In the genomic region with DNA sequence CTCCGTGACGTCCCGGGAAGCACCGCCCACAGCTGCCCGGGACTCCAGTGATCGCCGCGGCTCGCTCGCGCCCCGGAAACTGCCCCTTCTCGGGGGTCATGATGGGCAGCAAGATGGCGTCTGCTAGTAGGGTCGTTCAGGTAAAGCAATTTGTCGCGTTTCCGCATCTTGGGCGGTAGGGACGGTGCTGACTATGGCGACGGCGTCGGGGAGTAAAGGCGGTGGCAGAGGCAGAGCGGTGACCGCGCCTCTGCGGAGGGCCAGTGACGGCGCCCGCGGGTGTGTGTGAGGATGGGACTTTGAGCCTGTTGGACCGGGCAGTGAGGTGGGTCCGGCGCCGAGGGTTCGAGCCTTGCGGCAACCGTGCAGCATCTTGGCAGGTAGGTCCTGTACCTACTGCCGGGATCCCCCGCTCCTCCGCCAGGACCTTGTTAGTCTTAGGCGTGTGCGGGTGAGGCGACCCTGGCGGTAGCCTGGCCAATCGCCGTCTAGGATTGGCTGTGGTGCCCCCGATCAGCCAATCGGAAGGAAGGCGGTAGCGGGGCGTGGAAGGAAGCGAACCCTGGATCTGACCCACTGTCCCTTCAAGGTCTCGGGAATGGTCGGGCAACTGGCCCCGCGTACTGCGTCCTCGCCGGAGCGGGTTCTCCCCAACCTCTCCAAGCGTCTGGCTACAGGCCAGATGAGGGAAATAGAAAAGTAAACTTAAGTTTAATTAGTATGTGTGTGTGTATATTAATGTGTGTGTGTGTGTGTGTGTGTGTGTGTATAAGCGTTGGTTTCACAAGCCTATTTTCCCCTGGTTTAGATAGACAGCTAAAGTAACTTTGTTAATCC, we compare ENCODE assay signal across 8 cellular contexts. TPM values are rescaled to one million over a fixed set of nuclear protein-coding genes. Genes with fewer than 3 reads are reported as not detected.
DNase-seq lines count a peak whose midpoint lies in the region; ATAC-seq and TF ChIP-seq lines count a peak whose summit lies in the region.

No MANE protein-coding gene starts in this region.

- H3K4me1 Mint-ChIP-seq in CD4-positive, alpha-beta memory T cell = peaks cover 19 to 27% (median 25%) of the 10 kb centered on the region in 4 donors
- peaks cover 19% of the 10 kb centered on the region for H3K4me1 Mint-ChIP-seq in activated CD8-positive, alpha-beta T cell treated with anti-CD3 and anti-CD28 coated beads for 36 hours (ENCODE audit: low read depth)

- ATAC-seq in GM19438 (IDR thresholded peaks at IDR 0.05; ENCODE audit: low read depth, unreplicated experiment) (peak; percentile 93), HG03571 (IDR thresholded peaks at IDR 0.05; ENCODE audit: unreplicated experiment) (peak; percentile 88)
- ATAC-seq in activated CD8-positive, alpha-beta T cell treated with anti-CD3 and anti-CD28 coated beads for 36 hours = peak; percentile 90

- peak overlapping the region; percentile 67 to 92 for H3K4me3 ChIP-seq in CD4-positive, alpha-beta memory T cell (ENCODE audit: low read length in 2 of 2)
- H3K4me3 ChIP-seq in ectodermal cell (ENCODE audit: insufficient read depth, low read depth, low read length) = peak overlapping the region; percentile 85

- TF ChIP-seq CTCF in activated CD8-positive, alpha-beta T cell treated with anti-CD3 and anti-CD28 coated beads for 36 hours (IDR thresholded peaks at IDR 0.05) = no peak

- CTCF ChIA-PET in CD4-positive, alpha-beta memory T cell (lab: Charles Lee; ENCODE audit: partially characterized antibody) = interaction anchor here (1.0 to 2.7 kb wide), 5 partner anchors 16 to 124 kb away, joined by 3 to 9 read pairs (median 4); partner anchors contain the start of genes CDK7, CENPH and SLC30A5
- CTCF ChIA-PET in activated CD8-positive, alpha-beta T cell treated with anti-CD3 and anti-CD28 coated beads for 36 hours (lab: Charles Lee) = no interaction called here

- no peaks in the 10 kb centered on the region for H3K36me3 ChIP-seq in CD4-positive, alpha-beta memory T cell (ENCODE audit: insufficient read depth, low read length)
- no peaks in the 10 kb centered on the region for H3K36me3 ChIP-seq in ectodermal cell (ENCODE audit: control insufficient read depth, insufficient read depth, low read length)

- H3K27me3 Mint-ChIP-seq in CD4-positive, alpha-beta memory T cell = no peaks in the 10 kb centered on the region
- no peaks in the 10 kb centered on the region for H3K27me3 Mint-ChIP-seq in activated CD8-positive, alpha-beta T cell treated with anti-CD3 and anti-CD28 coated beads for 36 hours

- H3K4me3 Mint-ChIP-seq in CD4-positive, alpha-beta memory T cell = peak overlapping the region; percentile 96 to 100 (median 98)
- H3K4me3 Mint-ChIP-seq in activated CD8-positive, alpha-beta T cell treated with anti-CD3 and anti-CD28 coated beads for 36 hours = peak overlapping the region; percentile 88

- peak; percentile 83 to 92 (median 89) for DNase-seq in CD4-positive, alpha-beta memory T cell
- peak; percentile 61 for DNase-seq in NCI-H82 treated with DMSO at 0.1 percent for 48 hours (lab: John Stamatoyannopoulos, UW; ENCODE audit: unreplicated experiment)
- DNase-seq in activated CD8-positive, alpha-beta T cell treated with anti-CD3 and anti-CD28 coated beads for 36 hours = peak; percentile 89
- peak; percentile 89 to 91 for DNase-seq in lung microvascular endothelial cell (ENCODE audit: low read depth in 2 of 2)
- peak; percentile 70 to 75 (median 74) for DNase-seq in stimulated activated CD4-positive, alpha-beta T cell treated with anti-CD3 and anti-CD28 coated beads, TNF-alpha, amount 100 ng/mL, for 48 hours (ENCODE audit: low read depth in 3 of 3)

- H3K27me3 ChIP-seq in CD4-positive, alpha-beta memory T cell (ENCODE audit: insufficient read depth, low read length) = no peaks in the 10 kb centered on the region
- H3K27me3 ChIP-seq in ectodermal cell (ENCODE audit: control insufficient read depth, insufficient read depth, low read length, poor library complexity, severe bottlenecking) = no peaks in the 10 kb centered on the region

- H3K9me3 Mint-ChIP-seq in CD4-positive, alpha-beta memory T cell = peaks cover 0 to 4% (median 0%) of the 10 kb centered on the region in 8 donors
- peaks cover 1% of the 10 kb centered on the region for H3K9me3 Mint-ChIP-seq in activated CD8-positive, alpha-beta T cell treated with anti-CD3 and anti-CD28 coated beads for 36 hours

- intact Hi-C loops in CD4-positive, alpha-beta memory T cell (cut with micrococcal nuclease) = loop anchor here (1.0 kb wide), 5 partner anchors 16 to 151 kb away; partner anchors contain the start of genes AK6, CCNB1, CDK7 and CENPH
- intact Hi-C loops in activated CD8-positive, alpha-beta T cell treated with anti-CD3 and anti-CD28 coated beads for 36 hours (cut with micrococcal nuclease) = no loop called here

- H3K27ac Mint-ChIP-seq in CD4-positive, alpha-beta memory T cell = peak overlapping the region; percentile 97 to 100 (median 98)
- peak overlapping the region; percentile 93 for H3K27ac Mint-ChIP-seq in activated CD8-positive, alpha-beta T cell treated with anti-CD3 and anti-CD28 coated beads for 36 hours

- peaks cover 22% of the 10 kb centered on the region for H3K4me1 ChIP-seq in CD4-positive, alpha-beta memory T cell (ENCODE audit: insufficient read depth, low read length)
- H3K4me1 ChIP-seq in ectodermal cell (ENCODE audit: control insufficient read depth, insufficient read depth, low read length) = no peaks in the 10 kb centered on the region

- 0 to 1% methylated on average over 64 to 65 of the region's 65 CpGs for WGBS in ectodermal cell, 2 experiments

- no peaks in the 10 kb centered on the region for H3K9me3 ChIP-seq in CD4-positive, alpha-beta memory T cell (ENCODE audit: control insufficient read depth in 1 of 2, low read length in 2 of 2)
- no peaks in the 10 kb centered on the region for H3K9me3 ChIP-seq in ectodermal cell (ENCODE audit: control insufficient read depth, low read length)

- peaks cover 5 to 11% of the 10 kb centered on the region in 2 donors for H3K36me3 Mint-ChIP-seq in CD4-positive, alpha-beta memory T cell
- peaks cover 15% of the 10 kb centered on the region for H3K36me3 Mint-ChIP-seq in activated CD8-positive, alpha-beta T cell treated with anti-CD3 and anti-CD28 coated beads for 36 hours (ENCODE audit: low read depth)

- POLR2A ChIA-PET in CD4-positive, alpha-beta memory T cell (lab: Charles Lee; ENCODE audit: partially characterized antibody) = interaction anchor here (0.5 to 8.0 kb wide), 7 partner anchors 10 to 175 kb away, joined by 3 to 81 read pairs (median 3); partner anchors contain the start of genes AK6, CDK7, RAD17 and TAF9
- POLR2A ChIA-PET in activated CD8-positive, alpha-beta T cell treated with anti-CD3 and anti-CD28 coated beads for 36 hours (lab: Charles Lee) = interaction anchor here (0.9 kb wide), 1 partner anchor 16 kb away, joined by 4 read pairs; the partner anchor contains the start of gene CDK7

- peak overlapping the region; percentile 87 for H3K27ac ChIP-seq in CD4-positive, alpha-beta memory T cell (ENCODE audit: low read depth, low read length)
- peak overlapping the region; percentile 71 for H3K27ac ChIP-seq in ectodermal cell (ENCODE audit: insufficient read depth, low read depth, low read length, poor library complexity, severe bottlenecking)

RNA-seq across cellular contexts. Expression of gene CDK7, which starts 16.7 kb away (rescaled TPM):
- total RNA-seq in CD4-positive, alpha-beta memory T cell = 10 to 100 TPM; 16.5 to 20.2 TPM
- polyA plus RNA-seq in CD4-positive, alpha-beta memory T cell = 10 to 100 TPM; 25.0 to 34.4 TPM
- 10 to 100 TPM; 40.6 to 46.2 TPM for total RNA-seq in activated CD8-positive, alpha-beta T cell treated with anti-CD3 and anti-CD28 coated beads for 36 hours
- 33.8 TPM for polyA plus RNA-seq in ectodermal cell (2013, experiment 1 of 4)
- 36.7 TPM for polyA plus RNA-seq in ectodermal cell (2013, experiment 2 of 4)
- polyA plus RNA-seq in ectodermal cell (2013, experiment 3 of 4) = 29.2 TPM
- 33.3 TPM for polyA plus RNA-seq in ectodermal cell (2013, experiment 4 of 4)
- 22.4 and 31.2 TPM in 2 replicates for total RNA-seq in lung microvascular endothelial cell

RNA-seq across cellular contexts. Expression of gene CENPH, which starts 28.6 kb away (rescaled TPM):
- 1 to 10 TPM; 6.1 to 6.9 TPM for total RNA-seq in CD4-positive, alpha-beta memory T cell
- polyA plus RNA-seq in CD4-positive, alpha-beta memory T cell = 1 to 10 TPM; 6.3 to 8.3 TPM
- 10 to 100 TPM; 97.0 to 98.6 TPM for total RNA-seq in activated CD8-positive, alpha-beta T cell treated with anti-CD3 and anti-CD28 coated beads for 36 hours
- polyA plus RNA-seq in ectodermal cell (2013, experiment 1 of 4) = 113 TPM
- polyA plus RNA-seq in ectodermal cell (2013, experiment 2 of 4) = 102 TPM
- 117 TPM for polyA plus RNA-seq in ectodermal cell (2013, experiment 3 of 4)
- 129 TPM for polyA plus RNA-seq in ectodermal cell (2013, experiment 4 of 4)
- total RNA-seq in lung microvascular endothelial cell = 0.99 and 5.7 TPM in 2 replicates

RNA-seq across cellular contexts. Expression of gene CCNB1, which starts 51.0 kb away (rescaled TPM):
- 1 to 10 TPM; 2.9 to 3.4 TPM for total RNA-seq in CD4-positive, alpha-beta memory T cell
- polyA plus RNA-seq in CD4-positive, alpha-beta memory T cell = 1 to 10 TPM; 3.6 to 5.1 TPM
- total RNA-seq in activated CD8-positive, alpha-beta T cell treated with anti-CD3 and anti-CD28 coated beads for 36 hours = 100 to 1,000 TPM; 167 to 175 TPM
- polyA plus RNA-seq in ectodermal cell (2013, experiment 1 of 4) = 231 TPM
- polyA plus RNA-seq in ectodermal cell (2013, experiment 2 of 4) = 192 TPM
- polyA plus RNA-seq in ectodermal cell (2013, experiment 3 of 4) = 233 TPM
- 220 TPM for polyA plus RNA-seq in ectodermal cell (2013, experiment 4 of 4)
- 20.4 and 68.2 TPM in 2 replicates for total RNA-seq in lung microvascular endothelial cell

Comparison
In these comparisons a context has a peak if more than half of its experiments do, and no peak if none do; other contexts are left out.
1. Peak in every context shown above with its lines: DNase-seq, ATAC-seq, H3K4me3 ChIP-seq and H3K27ac ChIP-seq.
2. RNA of gene CENPH, which starts 28.6 kb away (total RNA-seq): 97.0 to 98.6 TPM in activated CD8-positive, alpha-beta T cell treated with anti-CD3 and anti-CD28 coated beads for 36 hours; 6.1 to 6.9 TPM in CD4-positive, alpha-beta memory T cell and 0.99 to 5.7 TPM in lung microvascular endothelial cell; every median in the first group is over 10 times any median in the second.